ENCODE assay signal across 28 cellular contexts in genomic region chr10:10993785-10994184, GRCh38.
"Had no signal": no experiment of that assay in that cellular context is flagged by ENCODE, and none has a peak within 500 bp of the region (broad histone marks: within the 10 kb centered on the region; RNA-seq: fewer than 3 reads in every experiment).

No MANE protein-coding gene starts in this region.

- H3K4me1 ChIP-seq: colonic mucosa, esophagus squamous epithelium, foreskin keratinocyte, gastrocnemius medialis had no signal

- H3K27me3 ChIP-seq: colonic mucosa, esophagus muscularis mucosa, esophagus squamous epithelium, foreskin keratinocyte, gastroesophageal sphincter, heart left ventricle, heart right ventricle had no signal

- ATAC-seq: effector memory CD8-positive, alpha-beta T cell; esophagus mucosa; gastrocnemius medialis; gastroesophageal sphincter had no signal

- FAIRE-seq: colon, endometrium, endothelial cell of umbilical vein, frontal cortex had no signal

- H3K36me3 ChIP-seq: colonic mucosa, esophagus muscularis mucosa, esophagus squamous epithelium, gastrocnemius medialis, gastroesophageal sphincter, heart left ventricle, heart right ventricle had no signal

- DNase-seq: colonic mucosa; cortex of kidney; dermis blood vessel endothelial cell; dorsolateral prefrontal cortex; effector CD4-positive, alpha-beta T cell; effector CD8-positive, alpha-beta T cell; effector memory CD4-positive, alpha-beta T cell; effector memory CD8-positive, alpha-beta T cell; endodermal cell; erythroblast; esophagus squamous epithelium; foreskin fibroblast; foreskin melanocyte; gastrocnemius medialis; glutamatergic neuron; head of caudate nucleus; heart left ventricle; heart right ventricle had no signal

- H3K27ac ChIP-seq: colonic mucosa, coronary artery, dorsolateral prefrontal cortex, epithelial cell of prostate, esophagus muscularis mucosa, esophagus squamous epithelium, foreskin keratinocyte, gastrocnemius medialis, gastroesophageal sphincter, heart left ventricle, heart right ventricle had no signal

- H3K4me3 ChIP-seq: colonic mucosa, coronary artery, dorsolateral prefrontal cortex, esophagus muscularis mucosa, esophagus squamous epithelium, gastrocnemius medialis, gastroesophageal sphincter, heart left ventricle, heart right ventricle had no signal

- H3K9me3 ChIP-seq: colonic mucosa, esophagus muscularis mucosa, esophagus squamous epithelium, gastrocnemius medialis, gastroesophageal sphincter had no signal
